In the genomic region with DNA sequence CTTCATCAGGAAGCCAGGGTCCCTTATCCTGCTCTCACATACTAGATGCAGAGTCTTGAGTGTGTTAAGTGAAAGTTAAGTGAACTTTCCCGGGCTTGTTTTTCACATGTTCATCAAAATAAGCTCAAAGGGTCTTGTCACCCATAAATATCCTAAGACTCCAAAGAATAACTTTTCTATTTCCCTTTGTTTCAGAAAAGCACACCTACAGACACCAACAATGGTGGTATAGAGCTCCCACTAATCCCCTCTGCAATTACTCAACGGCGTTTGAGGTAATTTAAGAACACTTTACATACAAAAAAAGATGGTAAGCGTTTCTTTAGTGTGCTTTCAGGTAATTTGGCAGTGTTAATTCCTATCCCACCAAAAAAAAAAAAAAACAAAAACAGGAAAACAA, we compare ENCODE assay signal across 14 cellular contexts. TPM values are rescaled to one million over a fixed set of nuclear protein-coding genes. Genes with fewer than 3 reads are reported as not detected.
DNase-seq lines count a peak whose midpoint lies in the region; TF ChIP-seq lines count a peak whose summit lies in the region.
"Had no signal": no experiment of that assay in that cellular context is flagged by ENCODE, and none has a peak within 500 bp of the region (broad histone marks: within the 10 kb centered on the region; RNA-seq: fewer than 3 reads in every experiment).

No MANE protein-coding gene starts in this region.

- H3K4me2 ChIP-seq in OCI-LY7 (ENCODE audit: low read length) (peak overlapping the region; percentile 96), skeletal muscle satellite cell (ENCODE audit: low read length) (peak overlapping the region; percentile 93)

- H3K27me3 ChIP-seq in skeletal muscle satellite cell (ENCODE audit: control insufficient read depth, insufficient read depth, low read length) (no peaks in the 10 kb centered on the region), tibial nerve (no peaks in the 10 kb centered on the region)
- H3K27me3 ChIP-seq: heart left ventricle, tibial artery had no signal

- BruUV-seq in OCI-LY7 (replicated peaks; lab: Mats Ljungman, UMichigan), result no TSS peak

- 51 to 54% methylated on average over 4 of the region's 4 CpGs for WGBS in tibial nerve, 2 donors

- H3K27ac ChIP-seq in OCI-LY7 (ENCODE audit: low read depth, low read length, poor library complexity, severe bottlenecking) (no peak overlapping the region), tibial nerve (no peak overlapping the region)

- no peaks in the 10 kb centered on the region for H4K20me1 ChIP-seq in OCI-LY7 (ENCODE audit: insufficient read depth, low read length)

- H3K4me3 Mint-ChIP-seq in activated CD4-positive, alpha-beta T cell treated with anti-CD3 and anti-CD28 coated beads, Interleukin-2, amount 10 ng/mL, durations not matched to agents 7 days and 5 days, result no peak overlapping the region
- H3K4me3 Mint-ChIP-seq in endothelial cell (ENCODE audit: unreplicated experiment) (peak overlapping the region; percentile 50), CD14-positive monocyte (no peak overlapping the region)

- H3K4me3 ChIP-seq in OCI-LY7 (ENCODE audit: low read depth, low read length, poor library complexity, severe bottlenecking) (no peak overlapping the region), skeletal muscle satellite cell (ENCODE audit: low read length) (no peak overlapping the region), tibial nerve (no peak overlapping the region)
- H3K4me3 ChIP-seq: tibial artery had no signal

- H3K79me2 ChIP-seq in OCI-LY7 (ENCODE audit: insufficient read depth, low read depth, low read length), result peaks cover 60% of the 10 kb centered on the region

- intact Hi-C loops in OCI-LY7 (cut with micrococcal nuclease; ENCODE audit: unreplicated experiment), result no loop called here
- intact Hi-C loops in CD14-positive monocyte (cut with micrococcal nuclease), result no loop called here

- no peaks in the 10 kb centered on the region for H3K9me3 ChIP-seq in OCI-LY7 (ENCODE audit: low read length)
- H3K9me3 ChIP-seq in skeletal muscle satellite cell (replicated peaks; ENCODE audit: low read length), result no peaks in the 10 kb centered on the region
- H3K9me3 ChIP-seq in tibial nerve, result no peaks in the 10 kb centered on the region
- H3K9me3 ChIP-seq: heart left ventricle, tibial artery had no signal

- peak overlapping the region; percentile 57 for H3K27ac Mint-ChIP-seq in activated CD4-positive, alpha-beta T cell treated with anti-CD3 and anti-CD28 coated beads, Interleukin-2, amount 10 ng/mL, durations not matched to agents 7 days and 5 days
- H3K27ac Mint-ChIP-seq in endothelial cell (ENCODE audit: unreplicated experiment) (peak overlapping the region; percentile 76), CD14-positive monocyte (peak overlapping the region in 2 of 7 donors; percentile 57 to 80)

- no peaks in the 10 kb centered on the region for H3K27me3 Mint-ChIP-seq in activated CD4-positive, alpha-beta T cell treated with anti-CD3 and anti-CD28 coated beads, Interleukin-2, amount 10 ng/mL, durations not matched to agents 7 days and 5 days
- H3K27me3 Mint-ChIP-seq in endothelial cell (ENCODE audit: unreplicated experiment) (peaks cover 2% of the 10 kb centered on the region), CD14-positive monocyte (ENCODE audit: low read depth in 3 of 3) (peaks cover 0 to 3% (median 0%) of the 10 kb centered on the region in 3 donors)

- CTCF ChIA-PET in activated CD4-positive, alpha-beta T cell treated with anti-CD3 and anti-CD28 coated beads, Interleukin-2, amount 10 ng/mL, durations not matched to agents 7 days and 5 days (lab: Charles Lee), result no interaction called here
- CTCF ChIA-PET in OCI-LY7 (lab: Charles Lee; ENCODE audit: unreplicated experiment), result no interaction called here

- TF ChIP-seq CTCF in OCI-LY7 (conservative IDR thresholded peaks at IDR 0.05; ENCODE audit: low read length), result no peak
- no peak for TF ChIP-seq CTCF in endothelial cell (IDR thresholded peaks at IDR 0.05; ENCODE audit: unreplicated experiment)
- no peak for TF ChIP-seq CTCF in CD14-positive monocyte (IDR thresholded peaks at IDR 0.05)
- TF ChIP-seq CTCF in tibial nerve (IDR thresholded peaks at IDR 0.05), result no peak

- H3K4me1 ChIP-seq in OCI-LY7 (ENCODE audit: insufficient read depth, low read length, poor library complexity, severe bottlenecking), result peaks cover 31% of the 10 kb centered on the region
- peaks cover 12% of the 10 kb centered on the region for H3K4me1 ChIP-seq in skeletal muscle satellite cell (ENCODE audit: control insufficient read depth, insufficient read depth, low read length)
- peaks cover 0 to 36% (median 28%) of the 10 kb centered on the region in 4 donors for H3K4me1 ChIP-seq in tibial nerve

- POLR2A ChIA-PET in activated CD4-positive, alpha-beta T cell treated with anti-CD3 and anti-CD28 coated beads, Interleukin-2, amount 10 ng/mL, durations not matched to agents 7 days and 5 days (lab: Charles Lee), result no interaction called here
- POLR2A ChIA-PET in OCI-LY7 (lab: Charles Lee), result no interaction called here

- DNase-seq in activated CD4-positive, alpha-beta T cell treated with anti-CD3 and anti-CD28 coated beads, Interleukin-2, amount 10 ng/mL, durations not matched to agents 7 days and 5 days, result no peak
- no peak for DNase-seq in activated CD4-positive, alpha-beta T cell treated with anti-CD3 and anti-CD28 coated beads for 48 hours
- DNase-seq in OCI-LY7 (ENCODE audit: low spot score) (no peak), endothelial cell (ENCODE audit: low spot score) (no peak), CD14-positive monocyte (ENCODE audit: low spot score) (no peak), NCI-H1417 (lab: John Stamatoyannopoulos, UW) (no peak), tibial nerve (ENCODE audit: low spot score in 2 of 2) (no peak)
- DNase-seq: heart left ventricle, KG1, left colon, NCI-H2029, SHP77, tibial artery had no signal

- H3K9me3 Mint-ChIP-seq in activated CD4-positive, alpha-beta T cell treated with anti-CD3 and anti-CD28 coated beads, Interleukin-2, amount 10 ng/mL, durations not matched to agents 7 days and 5 days, result no peaks in the 10 kb centered on the region
- no peaks in the 10 kb centered on the region for H3K9me3 Mint-ChIP-seq in endothelial cell (ENCODE audit: unreplicated experiment)
- peaks cover 0 to 2% (median 0%) of the 10 kb centered on the region in 7 donors for H3K9me3 Mint-ChIP-seq in CD14-positive monocyte

- no peak for TF ChIP-seq EP300 in tibial nerve (IDR thresholded peaks at IDR 0.05)

- TF ChIP-seq POLR2A in tibial nerve (IDR thresholded peaks at IDR 0.05), result no peak

- no peaks in the 10 kb centered on the region for H3K9me2 ChIP-seq in OCI-LY7 (ENCODE audit: insufficient read depth, low read length)

- peaks cover 43% of the 10 kb centered on the region for H3K4me1 Mint-ChIP-seq in activated CD4-positive, alpha-beta T cell treated with anti-CD3 and anti-CD28 coated beads, Interleukin-2, amount 10 ng/mL, durations not matched to agents 7 days and 5 days
- H3K4me1 Mint-ChIP-seq in endothelial cell (ENCODE audit: unreplicated experiment) (peaks cover 27% of the 10 kb centered on the region), CD14-positive monocyte (peaks cover 47% of the 10 kb centered on the region)

- H2AFZ ChIP-seq in OCI-LY7 (ENCODE audit: low read length), result no peak overlapping the region

- no peak overlapping the region for H3K9ac ChIP-seq in skeletal muscle satellite cell (ENCODE audit: low read depth, low read length)

- H3K36me3 Mint-ChIP-seq in activated CD4-positive, alpha-beta T cell treated with anti-CD3 and anti-CD28 coated beads, Interleukin-2, amount 10 ng/mL, durations not matched to agents 7 days and 5 days (ENCODE audit: low read depth), result peaks cover 26% of the 10 kb centered on the region
- H3K36me3 Mint-ChIP-seq in endothelial cell (ENCODE audit: low read depth, unreplicated experiment) (peaks cover 11% of the 10 kb centered on the region), CD14-positive monocyte (peaks cover 11 to 24% of the 10 kb centered on the region in 2 donors)

- H3K36me3 ChIP-seq in OCI-LY7 (ENCODE audit: insufficient read depth, low read length) (peaks cover 36% of the 10 kb centered on the region), skeletal muscle satellite cell (ENCODE audit: insufficient read depth, low read length) (peaks cover 18% of the 10 kb centered on the region), tibial nerve (peaks cover 0 to 21% (median 0%) of the 10 kb centered on the region in 3 donors)

RNA-seq across cellular contexts. Expression of a gene that starts 2.5 kb away (rescaled TPM):
- 10 to 100 TPM; 63.5 to 72.4 TPM for total RNA-seq in activated CD4-positive, alpha-beta T cell treated with anti-CD3 and anti-CD28 coated beads, Interleukin-2, amount 10 ng/mL, durations not matched to agents 7 days and 5 days
- total RNA-seq in OCI-LY7 (2014; rRNA removed; shearing (Covaris generic)), result 15.9 and 21.9 TPM in 2 replicates
- total RNA-seq in OCI-LY7 (2022), result 51.1 and 52.8 TPM in 2 replicates
- total RNA-seq in endothelial cell (ENCODE audit: unreplicated experiment), result 76.9 TPM
- total RNA-seq in skeletal muscle satellite cell (2012; rRNA removed), result 13.9 and 16.2 TPM in 2 replicates
- polyA plus RNA-seq in CD14-positive monocyte, result 10 to 100 TPM; 14.6 to 41.4 TPM
- 10 to 100 TPM; 22.8 to 28.4 (median 27.3) TPM for total RNA-seq in tibial nerve

RNA-seq across cellular contexts. Expression of a gene that starts 6.4 kb away (rescaled TPM):
- total RNA-seq in activated CD4-positive, alpha-beta T cell treated with anti-CD3 and anti-CD28 coated beads, Interleukin-2, amount 10 ng/mL, durations not matched to agents 7 days and 5 days, result 10 to 100 TPM; 39.5 to 41.1 TPM
- 31.7 and 43.0 TPM in 2 replicates for total RNA-seq in OCI-LY7 (2014; rRNA removed; shearing (Covaris generic))
- total RNA-seq in OCI-LY7 (2022) (70.4 and 77.1 TPM in 2 replicates), endothelial cell (ENCODE audit: unreplicated experiment) (32.6 TPM), tibial nerve (10 to 100 TPM; 18.0 to 33.9 (median 23.5) TPM)
- 11.1 and 13.2 TPM in 2 replicates for total RNA-seq in skeletal muscle satellite cell (2012; rRNA removed)
- 1 to 10 TPM; 2.2 to 4.1 TPM for polyA plus RNA-seq in CD14-positive monocyte
